8 cellular contexts compared by ENCODE assay signal in the genomic region with DNA sequence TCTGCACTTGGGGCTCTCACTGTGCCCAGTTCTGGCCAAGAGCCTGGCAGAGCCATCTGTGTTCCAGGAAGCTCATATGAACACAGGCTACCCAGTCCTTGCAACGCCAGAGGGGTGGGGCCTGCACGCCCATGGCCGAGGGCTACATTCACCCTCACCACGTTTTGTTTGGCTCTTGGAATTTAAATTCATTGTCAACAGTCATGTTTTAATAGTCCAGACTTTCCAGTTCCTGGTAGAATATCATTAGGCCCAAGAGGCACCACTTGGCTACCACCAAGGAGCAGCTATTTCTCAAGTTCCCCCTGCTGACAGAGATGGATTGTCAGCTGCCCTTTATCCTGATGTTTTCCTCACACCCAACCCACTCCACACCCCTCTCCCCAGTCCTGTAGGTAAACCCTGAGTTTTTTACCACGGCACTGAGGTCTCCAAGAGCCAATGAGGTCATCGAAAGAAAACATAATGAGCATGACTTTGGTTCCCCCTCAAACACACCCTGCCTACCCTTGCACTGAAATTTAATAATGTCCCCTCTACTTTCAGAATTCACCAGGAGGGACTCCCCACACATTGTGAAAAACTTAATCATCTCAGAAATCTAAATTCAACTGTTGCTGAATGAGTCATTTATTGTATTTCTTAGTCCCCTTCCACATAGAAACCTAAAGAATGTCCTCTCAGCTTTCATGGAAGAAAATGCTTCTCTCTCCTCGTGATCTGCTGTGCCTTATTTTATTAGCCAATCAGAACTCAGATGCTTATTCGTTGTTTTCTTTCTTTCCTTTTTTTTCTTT.
DNase-seq lines count a peak whose midpoint lies in the region; ATAC-seq, FAIRE-seq and TF ChIP-seq lines count a peak whose summit lies in the region.

No MANE protein-coding gene starts in this region.

- dilution Hi-C loops in keratinocyte (cut with MboI; ENCODE audit: extremely low pct_ligation_motif_present, low sequenced_read_pairs): no loop called here

- intact Hi-C loops in activated T-helper 2 cell treated with anti-CD3 and anti-CD28 coated beads, Interferon-gamma antibody, Interleukin-2, Interleukin-4, amounts not matched to agents 10 μg/mL and 5 μg/mL and 100 μg/mL, durations not matched to agents 14 hours and 24 hours and 36 hours (cut with micrococcal nuclease): loop anchor here (2.0 to 5.0 kb wide), 2 partner anchors 34 to 100 kb away; no protein-coding TSS in a partner anchor

- peak overlapping the region; percentile 54 for H3K27ac Mint-ChIP-seq in activated T-helper 2 cell treated with anti-CD3 and anti-CD28 coated beads, Interferon-gamma antibody, Interleukin-2, Interleukin-4, amounts not matched to agents 10 μg/mL and 5 μg/mL and 100 μg/mL, durations not matched to agents 14 hours and 24 hours and 36 hours

- H3K4me3 ChIP-seq in BJ (ENCODE audit: low read depth, low read length) (no peak overlapping the region), keratinocyte (ENCODE audit: control insufficient read depth in 2 of 3, extremely low read depth in 1 of 3, insufficient read depth in 2 of 3, low read depth in 1 of 3, low read length in 3 of 3) (no peak overlapping the region), coronary artery (no peak overlapping the region)

- no peak for TF ChIP-seq CTCF in BJ (IDR thresholded peaks at IDR 0.05; ENCODE audit: insufficient read depth, low read depth, low read length)
- no peak for TF ChIP-seq CTCF in keratinocyte (optimal IDR thresholded peaks at IDR 0.05 in 1 of 3, IDR thresholded peaks at IDR 0.05 in 1 of 3, conservative IDR thresholded peaks at IDR 0.05 in 1 of 3; ENCODE audit: extremely low read depth in 1 of 3, insufficient read depth in 2 of 3, low read length in 3 of 3)
- no peak for TF ChIP-seq CTCF in coronary artery (IDR thresholded peaks at IDR 0.05)

- H3K79me2 ChIP-seq in keratinocyte (ENCODE audit: control insufficient read depth, insufficient read depth, low read length): no peaks in the 10 kb centered on the region

- H3K4me2 ChIP-seq in keratinocyte (ENCODE audit: control insufficient read depth, extremely low read depth, insufficient read depth, low read depth, low read length): no peak overlapping the region

- no peaks in the 10 kb centered on the region for H3K36me3 ChIP-seq in BJ (ENCODE audit: control insufficient read depth, insufficient read depth, low read length)
- H3K36me3 ChIP-seq in keratinocyte (ENCODE audit: control insufficient read depth in 2 of 2, extremely low read depth in 1 of 2, insufficient read depth in 2 of 2, low read length in 2 of 2): no peaks in the 10 kb centered on the region

- no peaks in the 10 kb centered on the region for H3K9me3 Mint-ChIP-seq in activated T-helper 2 cell treated with anti-CD3 and anti-CD28 coated beads, Interferon-gamma antibody, Interleukin-2, Interleukin-4, amounts not matched to agents 10 μg/mL and 5 μg/mL and 100 μg/mL, durations not matched to agents 14 hours and 24 hours and 36 hours

- DNase-seq in BJ (ENCODE audit: low read depth) (peak; percentile 26), keratinocyte (ENCODE audit: low read depth, low spot score) (no peak), CD1c-positive myeloid dendritic cell (ENCODE audit: extremely low spot score) (no peak), coronary artery (ENCODE audit: low spot score) (no peak), Kasumi-1 (lab: John Stamatoyannopoulos, UW) (no peak)
- DNase-seq in activated T-helper 2 cell treated with anti-CD3 and anti-CD28 coated beads, Interferon-gamma antibody, Interleukin-2, Interleukin-4, amounts not matched to agents 10 μg/mL and 5 μg/mL and 100 μg/mL, durations not matched to agents 14 hours and 24 hours and 36 hours (ENCODE audit: low spot score): no peak
- DNase-seq in activated effector memory CD4-positive, alpha-beta T cell treated with Interleukin-2 at 50 U/mL for 16 hours: no peak

- H3K9me1 ChIP-seq in keratinocyte (ENCODE audit: control insufficient read depth, extremely low read depth, insufficient read depth, low read length): no peaks in the 10 kb centered on the region

- H3K4me1 Mint-ChIP-seq in activated T-helper 2 cell treated with anti-CD3 and anti-CD28 coated beads, Interferon-gamma antibody, Interleukin-2, Interleukin-4, amounts not matched to agents 10 μg/mL and 5 μg/mL and 100 μg/mL, durations not matched to agents 14 hours and 24 hours and 36 hours (ENCODE audit: low read depth): peaks cover 19% of the 10 kb centered on the region

- no peak overlapping the region for H2AFZ ChIP-seq in keratinocyte (ENCODE audit: control insufficient read depth, low read length)

- H3K27ac ChIP-seq in keratinocyte (ENCODE audit: control insufficient read depth, insufficient read depth, low read length) (no peak overlapping the region), coronary artery (no peak overlapping the region)

- no peak overlapping the region for H3K9ac ChIP-seq in keratinocyte (ENCODE audit: control insufficient read depth, extremely low read depth, insufficient read depth, low read length)

- no peaks in the 10 kb centered on the region for H3K36me3 Mint-ChIP-seq in activated T-helper 2 cell treated with anti-CD3 and anti-CD28 coated beads, Interferon-gamma antibody, Interleukin-2, Interleukin-4, amounts not matched to agents 10 μg/mL and 5 μg/mL and 100 μg/mL, durations not matched to agents 14 hours and 24 hours and 36 hours (ENCODE audit: low read depth)

- H3K27me3 ChIP-seq in BJ (ENCODE audit: control insufficient read depth, insufficient read depth, low read length) (no peaks in the 10 kb centered on the region), keratinocyte (ENCODE audit: control insufficient read depth, extremely low read depth, insufficient read depth, low read length) (no peaks in the 10 kb centered on the region)

- H3K9me3 ChIP-seq in keratinocyte (ENCODE audit: control insufficient read depth, low read depth, low read length): no peaks in the 10 kb centered on the region

- POLR2A ChIA-PET in BJ (lab: Charles Lee): interaction anchor here (0.6 kb wide), 2 partner anchors 276 to 681 kb away, joined by 3 read pairs; partner anchors contain the start of gene RYBP

- H3K27me3 Mint-ChIP-seq in activated T-helper 2 cell treated with anti-CD3 and anti-CD28 coated beads, Interferon-gamma antibody, Interleukin-2, Interleukin-4, amounts not matched to agents 10 μg/mL and 5 μg/mL and 100 μg/mL, durations not matched to agents 14 hours and 24 hours and 36 hours (ENCODE audit: low read depth): peaks cover 3% of the 10 kb centered on the region

- FAIRE-seq in keratinocyte (lab: Jason Lieb, UNC): peak; percentile 23

- H4K20me1 ChIP-seq in keratinocyte (ENCODE audit: control insufficient read depth, extremely low read depth, insufficient read depth, low read length): no peaks in the 10 kb centered on the region

- H3K4me3 Mint-ChIP-seq in activated T-helper 2 cell treated with anti-CD3 and anti-CD28 coated beads, Interferon-gamma antibody, Interleukin-2, Interleukin-4, amounts not matched to agents 10 μg/mL and 5 μg/mL and 100 μg/mL, durations not matched to agents 14 hours and 24 hours and 36 hours (ENCODE audit: low read depth): no peak overlapping the region

- CTCF ChIA-PET in BJ (lab: Yijun Ruan, JAX): no interaction called here

- H3K4me1 ChIP-seq in keratinocyte (ENCODE audit: control insufficient read depth, extremely low read depth, insufficient read depth, low read length): peaks cover 12% of the 10 kb centered on the region

- ATAC-seq in GM21619 (IDR thresholded peaks at IDR 0.05; ENCODE audit: unreplicated experiment): peak; percentile 49
